Comparison of ENCODE assay signal across 1 cellular context in the genomic region with DNA sequence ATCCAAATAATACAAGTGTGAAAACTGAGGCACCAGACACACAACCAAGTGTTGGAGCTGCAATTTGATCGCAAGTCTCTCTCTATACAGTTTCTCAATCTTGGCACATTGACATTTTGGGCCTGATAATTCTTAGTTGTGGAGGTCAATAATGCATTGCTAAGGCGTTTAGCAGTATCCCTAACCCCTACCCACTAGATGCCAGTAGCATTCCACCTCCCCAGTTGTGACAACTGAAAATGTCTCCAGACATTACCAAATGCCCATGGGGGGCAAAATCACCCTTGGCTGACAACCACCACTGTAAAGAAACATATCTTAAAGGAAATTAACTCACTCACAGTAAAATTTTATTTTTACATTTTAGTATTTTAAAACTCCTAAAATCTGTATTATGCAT.
TF ChIP-seq lines count a peak whose summit lies in the region.

No MANE protein-coding gene starts in this region.

TF ChIP-seq in GM23338, 12 proteins besides CTCF, POLR2A, EP300 and RAD21 (continued from another document):
- no peak for TF ChIP-seq NANOG (IDR thresholded peaks at IDR 0.05; ENCODE audit: borderline replicate concordance)
- TF ChIP-seq JUNB (IDR thresholded peaks at IDR 0.05; ENCODE audit: unreplicated experiment), result no peak
